ENCODE assay signal across 27 cellular contexts in the genomic region with DNA sequence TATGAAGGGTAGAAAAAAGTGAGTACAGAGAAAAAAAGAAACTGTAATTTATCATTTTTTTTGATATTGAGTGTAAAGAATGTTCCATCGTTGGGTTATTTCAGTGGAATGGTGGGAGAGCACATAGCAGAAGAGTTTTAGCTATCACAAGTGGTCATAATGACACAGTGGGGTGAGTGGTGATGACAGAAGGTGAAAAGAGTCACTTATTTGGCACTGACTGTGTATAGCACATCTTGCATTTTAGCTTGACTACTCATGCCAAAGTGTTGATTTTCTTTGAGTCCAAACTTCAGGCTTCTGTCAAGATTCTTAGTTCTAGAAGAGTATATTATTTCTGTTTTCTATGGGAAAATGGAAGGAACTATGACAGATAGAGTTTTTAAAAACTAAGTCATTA.
"Had no signal": no experiment of that assay in that cellular context is flagged by ENCODE, and none has a peak within 500 bp of the region (broad histone marks: within the 10 kb centered on the region; RNA-seq: fewer than 3 reads in every experiment).

No MANE protein-coding gene starts in this region.

- DNase-seq: activated CD4-positive, alpha-beta T cell treated with anti-CD3 and anti-CD28 coated beads for 48 hours; activated CD4-positive, alpha-beta T cell treated with anti-CD3 and anti-CD28 coated beads, Interleukin-2, amount 50 U/mL, for 48 hours; activated CD8-positive, alpha-beta memory T cell treated with anti-CD3 and anti-CD28 coated beads, Interleukin-2, amount 50 U/mL, for 4 hours; activated gamma-delta T cell treated with Interleukin-2 at 50 U/mL for 16 hours; activated naive CD4-positive, alpha-beta T cell treated with anti-CD3 and anti-CD28 coated beads, Interleukin-2, amount 50 U/mL, for 16 hours; activated T-cell treated with anti-CD3 and anti-CD28 coated beads, Interleukin-2, amount 50 U/mL, for 24 hours; amniotic stem cell; effector memory CD8-positive, alpha-beta T cell; erythroblast; gastrocnemius medialis; right cardiac atrium; stimulated activated CD4-positive, alpha-beta T cell treated with anti-CD3 and anti-CD28 coated beads, Interleukin-4, amount 100 ng/mL, for 1 hour; SW 1271; T-helper 9 cell; trophoblast cell; WERI-Rb-1 had no signal

- H3K4me3 ChIP-seq: breast epithelium, coronary artery, gastrocnemius medialis, hepatocyte, thoracic aorta had no signal

- FAIRE-seq: keratinocyte, TTC549, urothelium cell line had no signal

- ATAC-seq: activated CD4-positive, CD25-positive, alpha-beta regulatory T cell treated with anti-CD3 and anti-CD28 coated beads, Interleukin-2, amount 50 U/mL, for 24 hours; activated T-helper 17 cell treated with anti-CD3 and anti-CD28 coated beads, Interleukin-2, amount 50 U/mL, for 72 hours; effector memory CD8-positive, alpha-beta T cell; gastrocnemius medialis; natural killer cell treated with Interleukin-12 subunit alpha and Interleukin-12 subunit beta and Interleukin-15 and Interleukin-18, amount 100 ng/mL, for 72 hours; right cardiac atrium; stimulated activated effector memory CD8-positive, alpha-beta T cell treated with anti-CD3 and anti-CD28 coated beads, Interleukin-12 subunit alpha, Interleukin-12 subunit beta, amount 100 ng/mL, for 72 hours had no signal

- H3K36me3 ChIP-seq: breast epithelium, gastrocnemius medialis, thoracic aorta, WERI-Rb-1 had no signal

- H3K27me3 ChIP-seq: breast epithelium, gastrocnemius medialis, hepatocyte had no signal

- H3K9me3 ChIP-seq: breast epithelium, gastrocnemius medialis, thoracic aorta had no signal

- H3K27ac ChIP-seq: breast epithelium, coronary artery, gastrocnemius medialis, hepatocyte, thoracic aorta, WERI-Rb-1 had no signal

- H3K4me2 ChIP-seq: hepatocyte had no signal

- H3K4me1 ChIP-seq: breast epithelium, gastrocnemius medialis had no signal

- H2AFZ ChIP-seq: hepatocyte had no signal
